19 cellular contexts compared by ENCODE assay signal in the genomic region with DNA sequence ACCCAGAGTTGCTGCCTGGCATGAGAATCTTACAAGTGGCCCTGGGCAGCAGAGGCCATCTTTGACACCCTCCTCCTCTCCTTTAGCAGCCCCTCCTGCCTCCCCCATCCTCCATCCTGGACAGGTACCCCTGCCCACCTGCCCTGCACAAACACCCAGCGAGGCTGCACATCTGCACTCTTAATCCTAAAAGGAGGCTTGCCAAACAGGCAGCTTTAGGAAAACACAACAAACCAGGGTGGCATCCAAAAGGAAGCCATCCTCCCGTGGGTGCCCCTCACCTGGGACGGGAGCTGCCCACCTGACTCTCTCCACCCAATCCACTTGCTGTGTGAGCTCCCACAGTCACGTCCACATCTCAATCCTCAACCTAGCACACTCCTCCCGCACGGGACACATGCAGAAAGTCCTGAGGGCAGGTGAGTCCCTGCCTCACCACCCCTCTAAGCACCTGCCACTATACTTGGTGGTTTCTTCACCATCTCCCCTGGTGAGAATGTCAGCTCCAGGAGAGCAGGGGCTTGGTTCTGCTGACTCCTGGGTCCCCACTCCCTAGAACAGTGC. TPM values are rescaled to one million over a fixed set of nuclear protein-coding genes. Genes with fewer than 3 reads are reported as not detected.
DNase-seq lines count a peak whose midpoint lies in the region; ATAC-seq and TF ChIP-seq lines count a peak whose summit lies in the region.
"Had no signal": no experiment of that assay in that cellular context is flagged by ENCODE, and none has a peak within 500 bp of the region (broad histone marks: within the 10 kb centered on the region; RNA-seq: fewer than 3 reads in every experiment).

No MANE protein-coding gene starts in this region.

- TF ChIP-seq RAD21 in IMR-90 (IDR thresholded peaks at IDR 0.05; ENCODE audit: low read length), result no peak

- H4K91ac ChIP-seq in IMR-90 (ENCODE audit: insufficient read depth, low read depth, low read length), result no peak overlapping the region; the same call in 1 of the 2 replicates

- H3K79me2 ChIP-seq in smooth muscle cell (ENCODE audit: low read depth), result peaks cover 83% of the 10 kb centered on the region

- no TSS peak for BruUV-seq in IMR-90 (replicated peaks; lab: Mats Ljungman, UMichigan)

- H3K79me1 ChIP-seq in IMR-90 (ENCODE audit: low read depth in 1 of 2, low read length in 2 of 2), result peaks cover 14 to 81% of the 10 kb centered on the region in 2 experiments

- no peak overlapping the region for H4K8ac ChIP-seq in IMR-90 (ENCODE audit: low read depth in 2 of 2, low read length in 2 of 2)

- H3K36me3 ChIP-seq in IMR-90 (ENCODE audit: control insufficient read depth, insufficient read depth, low read length) (no peaks in the 10 kb centered on the region), smooth muscle cell (ENCODE audit: low read depth) (no peaks in the 10 kb centered on the region)
- H3K36me3 ChIP-seq: prostate gland, suprapubic skin had no signal

- no peak overlapping the region for H3K23ac ChIP-seq in IMR-90 (ENCODE audit: low read depth, low read length)

- peak overlapping the region in 2 of 5 experiments; percentile 49 to 89 for H3K4me3 Mint-ChIP-seq in brain
- no peak overlapping the region for H3K4me3 Mint-ChIP-seq in T-helper 2 cell treated with Interferon-gamma antibody and Interleukin-4, amounts not matched to agents 5 μg/mL and 100 μg/mL, for 36 hours
- H3K4me3 Mint-ChIP-seq: activated naive CD4-positive, alpha-beta T cell treated with anti-CD3 and anti-CD28 coated beads for 36 hours; T-helper 17 cell had no signal

- H2AK5ac ChIP-seq in IMR-90 (ENCODE audit: low read depth, low read length), result peak overlapping the region; percentile 11; the same call in 1 of the 2 replicates

- H3K9me3 ChIP-seq in IMR-90 (ENCODE audit: control insufficient read depth, insufficient read depth, low read length) (no peaks in the 10 kb centered on the region), smooth muscle cell (replicated peaks; ENCODE audit: low read depth) (no peaks in the 10 kb centered on the region)
- H3K9me3 ChIP-seq: prostate gland, suprapubic skin had no signal

- no peaks in the 10 kb centered on the region for H3K9me3 Mint-ChIP-seq in brain
- no peaks in the 10 kb centered on the region for H3K9me3 Mint-ChIP-seq in T-helper 2 cell treated with Interferon-gamma antibody and Interleukin-4, amounts not matched to agents 5 μg/mL and 100 μg/mL, for 36 hours
- H3K9me3 Mint-ChIP-seq: activated naive CD4-positive, alpha-beta T cell treated with anti-CD3 and anti-CD28 coated beads for 36 hours had no signal

- peaks cover 51% of the 10 kb centered on the region for H4K20me1 ChIP-seq in IMR-90 (ENCODE audit: insufficient read depth, low read length)
- peaks cover 64% of the 10 kb centered on the region for H4K20me1 ChIP-seq in smooth muscle cell (ENCODE audit: low read depth)

- H3K4me2 ChIP-seq in IMR-90 (ENCODE audit: low read depth, low read length) (no peak overlapping the region), smooth muscle cell (peak overlapping the region; percentile 99)

- TF ChIP-seq CTCF in IMR-90 (conservative IDR thresholded peaks at IDR 0.05; ENCODE audit: low read depth, low read length), result no peak
- TF ChIP-seq CTCF in brain (conservative IDR thresholded peaks at IDR 0.05), result no peak
- TF ChIP-seq CTCF in smooth muscle cell (IDR thresholded peaks at IDR 0.05; ENCODE audit: borderline replicate concordance, insufficient read depth, poor library complexity, severe bottlenecking), result no peak

- ATAC-seq in IMR-90 (ENCODE audit: low read depth) (no peak), HG03457 (IDR thresholded peaks at IDR 0.05; ENCODE audit: unreplicated experiment) (no peak)
- ATAC-seq: T-helper 17 cell had no signal

- no peak for DNase-seq in IMR-90
- peak; percentile 36 for DNase-seq in myocyte (ENCODE audit: low read depth)
- no peak for DNase-seq in smooth muscle cell (lab: John Stamatoyannopoulos, UW; ENCODE audit: unreplicated experiment)
- no peak for DNase-seq in epidermal melanocyte (ENCODE audit: insufficient read length, low spot score)
- DNase-seq in activated CD4-positive, alpha-beta T cell treated with anti-CD3 and anti-CD28 coated beads for 48 hours, result no peak
- DNase-seq in T-helper 2 cell treated with Interferon-gamma antibody and Interleukin-4, amounts not matched to agents 5 μg/mL and 100 μg/mL, for 36 hours (ENCODE audit: low spot score), result no peak
- DNase-seq: activated CD4-positive, CD25-positive, alpha-beta regulatory T cell treated with anti-CD3 and anti-CD28 coated beads, Interleukin-2, amount 50 U/mL, for 72 hours; activated naive CD4-positive, alpha-beta T cell treated with anti-CD3 and anti-CD28 coated beads for 36 hours; effector CD8-positive, alpha-beta T cell; GF-D8; hypothalamus; MM.1S; NCI-H187 treated with DMSO at 0.1 percent for 48 hours; SIG-M5; T-helper 17 cell had no signal

- peaks cover 18% of the 10 kb centered on the region for H3K9me1 ChIP-seq in IMR-90 (ENCODE audit: insufficient read depth, low read length)

- no peak overlapping the region; the same call in 2 of the 3 replicates for H2BK15ac ChIP-seq in IMR-90 (ENCODE audit: low read depth, low read length)

- H3F3A ChIP-seq in smooth muscle cell (ENCODE audit: low read depth), result peaks cover 10% of the 10 kb centered on the region

- H3K36me3 Mint-ChIP-seq in brain, result peaks cover 4% of the 10 kb centered on the region
- H3K36me3 Mint-ChIP-seq in T-helper 2 cell treated with Interferon-gamma antibody and Interleukin-4, amounts not matched to agents 5 μg/mL and 100 μg/mL, for 36 hours (ENCODE audit: low read depth), result no peaks in the 10 kb centered on the region

- intact Hi-C loops in IMR-90 (cut with micrococcal nuclease), result no loop called here

- H3K4me1 ChIP-seq in IMR-90 (ENCODE audit: control insufficient read depth, insufficient read depth, low read length) (peaks cover 19% of the 10 kb centered on the region), smooth muscle cell (ENCODE audit: low read depth) (peaks cover 35% of the 10 kb centered on the region)

- in situ Hi-C loops in IMR-90 (cut with MboI; ENCODE audit: low sequenced_read_pairs), result no loop called here

- H2AFZ ChIP-seq in IMR-90 (replicated peaks; ENCODE audit: low read length, poor library complexity) (peak overlapping the region; percentile 70), smooth muscle cell (ENCODE audit: low read depth) (no peak overlapping the region)

- no peak overlapping the region for H2BK5ac ChIP-seq in IMR-90 (ENCODE audit: low read depth, low read length, poor library complexity, severe bottlenecking)

- CTCF ChIA-PET in IMR-90 (lab: Yijun Ruan, JAX), result interaction anchor here (1.1 kb wide), 1 partner anchor 50 kb away, joined by 3 read pairs; no protein-coding TSS in a partner anchor

- no peak overlapping the region for H4K5ac ChIP-seq in IMR-90 (ENCODE audit: low read depth, low read length)

- peak overlapping the region in 3 of 5 experiments; percentile 74 to 86 (median 80) for H3K27ac Mint-ChIP-seq in brain
- H3K27ac Mint-ChIP-seq in T-helper 2 cell treated with Interferon-gamma antibody and Interleukin-4, amounts not matched to agents 5 μg/mL and 100 μg/mL, for 36 hours, result no peak overlapping the region
- H3K27ac Mint-ChIP-seq: activated naive CD4-positive, alpha-beta T cell treated with anti-CD3 and anti-CD28 coated beads for 36 hours; T-helper 17 cell had no signal

- peak overlapping the region; percentile 29; the same call in 1 of the 2 replicates for H3K4ac ChIP-seq in IMR-90 (ENCODE audit: low read depth, low read length)

- 100% methylated on average over 2 of the region's 6 CpGs; no CpG with 5 or more reads in 1 of the 2 experiments for WGBS in IMR-90 (ENCODE audit: extremely low coverage in 2 of 2, insufficient read length in 1 of 2), 2 experiments
- 93% methylated on average over 6 of the region's 6 CpGs for WGBS in smooth muscle cell (ENCODE audit: low lambda C conversion rate)

- H3K27ac ChIP-seq in IMR-90 (ENCODE audit: insufficient read depth, low read length) (no peak overlapping the region), smooth muscle cell (ENCODE audit: low read depth) (no peak overlapping the region)
- H3K27ac ChIP-seq: suprapubic skin had no signal

- no peak overlapping the region for H2BK20ac ChIP-seq in IMR-90 (ENCODE audit: low read depth, low read length)

- no peak overlapping the region for H3K56ac ChIP-seq in IMR-90 (ENCODE audit: extremely low read depth, insufficient read depth, low read length)

- no peak overlapping the region for H3K4me3 ChIP-seq in IMR-90 (ENCODE audit: insufficient read depth, low read depth, low read length)
- no peak overlapping the region for H3K4me3 ChIP-seq in smooth muscle cell
- H3K4me3 ChIP-seq: prostate gland, suprapubic skin had no signal

- no peaks in the 10 kb centered on the region for H3K27me3 Mint-ChIP-seq in brain
- H3K27me3 Mint-ChIP-seq in T-helper 2 cell treated with Interferon-gamma antibody and Interleukin-4, amounts not matched to agents 5 μg/mL and 100 μg/mL, for 36 hours (ENCODE audit: low read depth), result peaks cover 24% of the 10 kb centered on the region

- TF ChIP-seq POLR2A in IMR-90 (IDR thresholded peaks at IDR 0.05; ENCODE audit: low read depth, low read length), result no peak

- peaks cover 64% of the 10 kb centered on the region for H3K4me1 Mint-ChIP-seq in brain
- no peaks in the 10 kb centered on the region for H3K4me1 Mint-ChIP-seq in T-helper 2 cell treated with Interferon-gamma antibody and Interleukin-4, amounts not matched to agents 5 μg/mL and 100 μg/mL, for 36 hours (ENCODE audit: low read depth)

- H3K9ac ChIP-seq in IMR-90 (ENCODE audit: low read depth, low read length), result no peak overlapping the region
- no peak overlapping the region for H3K9ac ChIP-seq in smooth muscle cell (ENCODE audit: low read depth)

- H2BK120ac ChIP-seq in IMR-90 (ENCODE audit: low read depth, low read length), result no peak overlapping the region

- H3K18ac ChIP-seq in IMR-90 (ENCODE audit: low read depth, low read length), result no peak overlapping the region

- H3K14ac ChIP-seq in IMR-90 (replicated peaks; ENCODE audit: low read depth, low read length), result peak overlapping the region; percentile 52; the same call in 1 of the 2 replicates

- POLR2A ChIA-PET in IMR-90 (lab: Charles Lee; ENCODE audit: unreplicated experiment), result interaction anchor here (0.6 kb wide), 1 partner anchor 19 kb away, joined by 8 read pairs; no protein-coding TSS in a partner anchor

- dilution Hi-C loops in IMR-90 (cut with HindIII; ENCODE audit: low sequenced_read_pairs, unreplicated experiment), result no loop called here

- H3K27me3 ChIP-seq in IMR-90 (ENCODE audit: control insufficient read depth, insufficient read depth, low read length) (no peaks in the 10 kb centered on the region), smooth muscle cell (ENCODE audit: low read depth) (no peaks in the 10 kb centered on the region)
- H3K27me3 ChIP-seq: suprapubic skin had no signal

- no peak overlapping the region for H2AK9ac ChIP-seq in IMR-90 (replicated peaks; ENCODE audit: low read depth, low read length, poor library complexity)

RNA-seq across cellular contexts. Expression of gene BIN1, which starts 5.8 kb away (rescaled TPM):
- total RNA-seq in IMR-90 (2012; rRNA removed) (18.1 and 19.7 TPM in 2 replicates), myocyte (3,190 and 3,208 TPM in 2 replicates), smooth muscle cell (20.0 and 25.4 TPM in 2 replicates)
- polyA plus RNA-seq in IMR-90 (2012; rRNA removed) (25.7 and 26.4 TPM in 2 replicates), brain (ENCODE audit: insufficient read depth, low read depth, low replicate concordance) (145 TPM), smooth muscle cell (31.9 and 32.4 TPM in 2 replicates)
- polyA plus RNA-seq in IMR-90 (2012; cell fraction: cytosol; rRNA removed), result 18.6 and 33.9 TPM in 2 replicates
- 48.9 and 50.9 TPM in 2 replicates for polyA plus RNA-seq in IMR-90 (2012; cell fraction: nucleus; rRNA removed; ENCODE audit: low replicate concordance)
- polyA plus RNA-seq in myocyte (2012), result 771 TPM

Comparison
In these comparisons a context has a peak if more than half of its experiments do, and no peak if none do; other contexts are left out.
1. RNA of gene BIN1, which starts 5.8 kb away (total RNA-seq): 3,190 to 3,208 TPM in myocyte; 20.0 to 25.4 TPM in smooth muscle cell and 18.1 to 19.7 TPM in IMR-90; every median in the first group is over 100 times any median in the second.